ENCODE assay signal across 1 cellular context in the genomic region with DNA sequence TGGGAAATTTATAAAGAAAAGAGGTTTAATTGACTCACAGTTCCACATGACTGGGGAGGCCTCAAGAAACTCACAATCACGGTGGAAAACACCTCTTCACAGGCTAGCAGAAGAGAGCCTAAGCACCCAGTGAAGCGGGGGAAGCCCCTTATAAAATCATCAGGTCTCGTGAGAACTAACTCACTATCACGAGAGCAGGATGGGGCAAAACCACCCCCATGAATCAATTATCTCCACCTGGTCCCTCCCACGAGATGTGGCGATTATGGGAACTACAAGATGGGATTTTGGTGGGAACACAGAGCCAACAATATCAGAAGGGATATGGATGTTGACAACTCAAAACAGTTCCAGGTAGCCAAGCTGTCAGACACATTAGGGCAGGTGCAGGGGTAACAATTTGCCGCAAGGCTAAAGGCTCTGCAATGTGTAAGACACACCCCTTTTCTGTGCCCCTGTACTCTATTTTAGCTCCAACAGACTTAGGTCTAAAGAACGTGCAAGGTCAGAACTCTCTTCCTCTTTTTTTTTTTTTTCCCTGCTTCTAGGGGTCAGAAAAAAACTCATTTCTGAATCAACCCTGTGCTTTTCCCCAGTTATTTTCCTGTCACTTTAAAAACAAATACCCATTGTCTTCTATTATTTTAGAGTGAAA.
TF ChIP-seq lines count a peak whose summit lies in the region.

No MANE protein-coding gene starts in this region.

TF ChIP-seq in GM12878, 131 proteins besides CTCF, POLR2A, EP300 and RAD21:
- TF ChIP-seq ZBED1 (IDR thresholded peaks at IDR 0.05; ENCODE audit: borderline replicate concordance) (peak; percentile 54; the same call in 1 of the 2 replicates), BHLHE40 (IDR thresholded peaks at IDR 0.05; ENCODE audit: borderline replicate concordance in 1 of 2, low read depth in 2 of 2, low read length in 1 of 2) (peak; percentile 73 to 88), JUND (IDR thresholded peaks at IDR 0.05; ENCODE audit: low read depth, low read length) (no peak), CBX5 (IDR thresholded peaks at IDR 0.05; ENCODE audit: low read depth) (0 out of 2 replicates have a peak, but pooled peaks have one; percentile 30), ZNF384 (IDR thresholded peaks at IDR 0.05; ENCODE audit: borderline replicate concordance, low read depth, low read length) (peak; percentile 83), IKZF1 (conservative IDR thresholded peaks at IDR 0.05) (peak; percentile 30; the same call in 1 of the 2 replicates), BRCA1 (IDR thresholded peaks at IDR 0.05; ENCODE audit: low read depth, low read length) (peak; percentile 52; the same call in 1 of the 2 replicates), BMI1 (IDR thresholded peaks at IDR 0.05; ENCODE audit: borderline replicate concordance) (no peak), EZH2 (IDR thresholded peaks at IDR 0.05; ENCODE audit: borderline replicate concordance, control insufficient read depth, low read depth, low read length) (no peak), SUZ12 (IDR thresholded peaks at IDR 0.05; ENCODE audit: unreplicated experiment) (no peak), PAX5 (IDR thresholded peaks at IDR 0.05; ENCODE audit: borderline replicate concordance, low read depth, low read length) (0 out of 2 replicates have a peak, but pooled peaks have one; percentile 46), TCF12 (IDR thresholded peaks at IDR 0.05; ENCODE audit: low read depth, low read length) (peak; percentile 43; the same call in 1 of the 2 replicates), IKZF2 (IDR thresholded peaks at IDR 0.05) (0 out of 4 replicates have a peak, but pooled peaks of 1 of the 2 experiments have one; percentile 6), SPI1 (IDR thresholded peaks at IDR 0.05; ENCODE audit: borderline replicate concordance, insufficient read depth, low read depth, low read length) (peak; percentile 79), RUNX3 (IDR thresholded peaks at IDR 0.05; ENCODE audit: low read length) (0 out of 2 replicates have a peak, but pooled peaks have one; percentile 6), CHD2 (IDR thresholded peaks at IDR 0.05; ENCODE audit: borderline replicate concordance, low read depth, low read length) (peak; percentile 65), NR2F1 (conservative IDR thresholded peaks at IDR 0.05) (peak; percentile 50; the same call in 1 of the 2 replicates)
- TF ChIP-seq, protein P1, sequence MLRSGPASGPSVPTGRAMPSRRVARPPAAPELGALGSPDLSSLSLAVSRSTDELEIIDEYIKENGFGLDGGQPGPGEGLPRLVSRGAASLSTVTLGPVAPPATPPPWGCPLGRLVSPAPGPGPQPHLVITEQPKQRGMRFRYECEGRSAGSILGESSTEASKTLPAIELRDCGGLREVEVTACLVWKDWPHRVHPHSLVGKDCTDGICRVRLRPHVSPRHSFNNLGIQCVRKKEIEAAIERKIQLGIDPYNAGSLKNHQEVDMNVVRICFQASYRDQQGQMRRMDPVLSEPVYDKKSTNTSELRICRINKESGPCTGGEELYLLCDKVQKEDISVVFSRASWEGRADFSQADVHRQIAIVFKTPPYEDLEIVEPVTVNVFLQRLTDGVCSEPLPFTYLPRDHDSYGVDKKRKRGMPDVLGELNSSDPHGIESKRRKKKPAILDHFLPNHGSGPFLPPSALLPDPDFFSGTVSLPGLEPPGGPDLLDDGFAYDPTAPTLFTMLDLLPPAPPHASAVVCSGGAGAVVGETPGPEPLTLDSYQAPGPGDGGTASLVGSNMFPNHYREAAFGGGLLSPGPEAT (IDR thresholded peaks at IDR 0.05; ENCODE audit: low read depth), result peak; percentile 62; the same call in 1 of the 2 replicates
